In genomic region chr6:106064103-106064502, GRCh38 we compare ENCODE assay signal across 19 cellular contexts. TPM values are rescaled to one million over a fixed set of nuclear protein-coding genes. Genes with fewer than 3 reads are reported as not detected.
DNase-seq lines count a peak whose midpoint lies in the region; ATAC-seq and TF ChIP-seq lines count a peak whose summit lies in the region.
"Had no signal": no experiment of that assay in that cellular context is flagged by ENCODE, and none has a peak within 500 bp of the region (broad histone marks: within the 10 kb centered on the region; RNA-seq: fewer than 3 reads in every experiment).

No MANE protein-coding gene starts in this region.

- peaks cover 8% of the 10 kb centered on the region; the same call in 1 of the 2 replicates for H3K9me1 ChIP-seq in IMR-90 (ENCODE audit: insufficient read depth, low read length)

- H3K4me2 ChIP-seq in IMR-90 (ENCODE audit: low read depth, low read length), result no peak overlapping the region

- dilution Hi-C loops in IMR-90 (cut with HindIII; ENCODE audit: low sequenced_read_pairs, unreplicated experiment), result no loop called here

- H2BK5ac ChIP-seq in IMR-90 (ENCODE audit: low read depth, low read length, poor library complexity, severe bottlenecking), result peak overlapping the region; percentile 31

- H3K14ac ChIP-seq in IMR-90 (replicated peaks; ENCODE audit: low read depth, low read length), result peak overlapping the region; percentile 85

- TF ChIP-seq CTCF in IMR-90 (conservative IDR thresholded peaks at IDR 0.05; ENCODE audit: low read depth, low read length) (no peak), endodermal cell (conservative IDR thresholded peaks at IDR 0.05) (peak; percentile 20)

- H3K4me1 Mint-ChIP-seq in endodermal cell, result peaks cover 29% of the 10 kb centered on the region
- no peaks in the 10 kb centered on the region for H3K4me1 Mint-ChIP-seq in naive thymus-derived CD8-positive, alpha-beta T cell
- H3K4me1 Mint-ChIP-seq: CD14-positive monocyte had no signal

- peak overlapping the region; percentile 19; the same call in 1 of the 3 replicates for H2BK15ac ChIP-seq in IMR-90 (ENCODE audit: low read depth, low read length)

- intact Hi-C loops in IMR-90 (cut with micrococcal nuclease) (no loop called here), left ventricle myocardium superior (cut with micrococcal nuclease) (no loop called here)

- peak overlapping the region; percentile 81; the same call in 1 of the 2 replicates for H2BK120ac ChIP-seq in IMR-90 (ENCODE audit: low read depth, low read length)

- no peaks in the 10 kb centered on the region for H4K20me1 ChIP-seq in IMR-90 (ENCODE audit: insufficient read depth, low read length)

- POLR2A ChIA-PET in IMR-90 (lab: Charles Lee; ENCODE audit: unreplicated experiment), result interaction anchor here (0.6 kb wide), 1 partner anchor 350 kb away, joined by 5 read pairs; no protein-coding TSS in a partner anchor
- POLR2A ChIA-PET in naive thymus-derived CD8-positive, alpha-beta T cell (lab: Charles Lee), result no interaction called here

- no peaks in the 10 kb centered on the region for H3K27me3 ChIP-seq in IMR-90 (ENCODE audit: control insufficient read depth, insufficient read depth, low read length)
- H3K27me3 ChIP-seq in endodermal cell (ENCODE audit: control insufficient read depth, insufficient read depth, low read length, poor library complexity, severe bottlenecking), result no peaks in the 10 kb centered on the region
- H3K27me3 ChIP-seq: gastroesophageal sphincter, Peyer's patch, transverse colon had no signal

- no peak overlapping the region for H3K27ac Mint-ChIP-seq in endodermal cell
- H3K27ac Mint-ChIP-seq in naive thymus-derived CD8-positive, alpha-beta T cell, result no peak overlapping the region
- no peak overlapping the region for H3K27ac Mint-ChIP-seq in activated naive CD4-positive, alpha-beta T cell treated with anti-CD3 and anti-CD28 coated beads, Interleukin-2, amount 50 U/mL, for 72 hours
- H3K27ac Mint-ChIP-seq: activated naive CD8-positive, alpha-beta T cell; progenitor cell of endocrine pancreas had no signal

- no peak overlapping the region for H3K27ac ChIP-seq in IMR-90 (ENCODE audit: insufficient read depth, low read length)
- H3K27ac ChIP-seq in endodermal cell (ENCODE audit: low read depth, low read length), result no peak overlapping the region
- H3K27ac ChIP-seq: gastroesophageal sphincter, lower lobe of right lung, Peyer's patch, transverse colon, VCaP had no signal

- peak overlapping the region; percentile 78 for H2AFZ ChIP-seq in IMR-90 (replicated peaks; ENCODE audit: low read length, poor library complexity)

- H3K4me3 Mint-ChIP-seq in endodermal cell, result no peak overlapping the region
- no peak overlapping the region for H3K4me3 Mint-ChIP-seq in naive thymus-derived CD8-positive, alpha-beta T cell
- H3K4me3 Mint-ChIP-seq: activated naive CD8-positive, alpha-beta T cell; CD14-positive monocyte had no signal

- no peaks in the 10 kb centered on the region for H3K9me3 ChIP-seq in IMR-90 (ENCODE audit: control insufficient read depth, insufficient read depth, low read length)
- H3K9me3 ChIP-seq in endodermal cell (ENCODE audit: control insufficient read depth, low read length), result no peaks in the 10 kb centered on the region
- H3K9me3 ChIP-seq: gastroesophageal sphincter, lower lobe of right lung, Peyer's patch, transverse colon had no signal

- peak; percentile 32 for DNase-seq in EH (ENCODE audit: low read depth)
- DNase-seq in IMR-90, result peak; percentile 38
- no peak for DNase-seq in endodermal cell
- peak; percentile 32 for DNase-seq in left ventricle myocardium superior
- no peak for DNase-seq in NCI-H1105 (lab: John Stamatoyannopoulos, UW)
- no peak for DNase-seq in naive thymus-derived CD8-positive, alpha-beta T cell
- no peak for DNase-seq in activated naive CD4-positive, alpha-beta T cell treated with anti-CD3 and anti-CD28 coated beads, Interleukin-2, amount 50 U/mL, for 72 hours (ENCODE audit: low spot score in 2 of 2)
- DNase-seq: lower lobe of right lung; NCI-H510A; NK-92 treated with Interleukin-12 subunit alpha and Interleukin-12 subunit beta, amount 100 ng/mL, for 24 hours; Peyer's patch; transverse colon had no signal

- H3K4me3 ChIP-seq in IMR-90 (ENCODE audit: insufficient read depth, low read depth, low read length), result no peak overlapping the region
- no peak overlapping the region for H3K4me3 ChIP-seq in endodermal cell (ENCODE audit: low read length)
- H3K4me3 ChIP-seq: gastroesophageal sphincter, lower lobe of right lung, Peyer's patch, transverse colon had no signal

- in situ Hi-C loops in IMR-90 (cut with MboI; ENCODE audit: low sequenced_read_pairs), result no loop called here

- H3K4me1 ChIP-seq in IMR-90 (ENCODE audit: control insufficient read depth, insufficient read depth, low read length), result peaks cover 4% of the 10 kb centered on the region; the same call in 1 of the 2 replicates
- H3K4me1 ChIP-seq in endodermal cell (ENCODE audit: control insufficient read depth, insufficient read depth, low read length), result peaks cover 5% of the 10 kb centered on the region
- H3K4me1 ChIP-seq: gastroesophageal sphincter, lower lobe of right lung, Peyer's patch, transverse colon had no signal

- H4K91ac ChIP-seq in IMR-90 (ENCODE audit: insufficient read depth, low read depth, low read length), result peak overlapping the region; percentile 14; the same call in 1 of the 2 replicates

- peak overlapping the region; percentile 85; the same call in 1 of the 2 replicates for H3K4ac ChIP-seq in IMR-90 (ENCODE audit: low read depth, low read length)

- H3K9ac ChIP-seq in IMR-90 (ENCODE audit: low read depth, low read length) (no peak overlapping the region), endodermal cell (ENCODE audit: extremely low read depth, low read length, poor library complexity, severe bottlenecking) (no peak overlapping the region)

- no peaks in the 10 kb centered on the region for H3K27me3 Mint-ChIP-seq in endodermal cell (ENCODE audit: insufficient read depth)
- peaks cover 0 to 11% (median 5%) of the 10 kb centered on the region in 5 donors for H3K27me3 Mint-ChIP-seq in naive thymus-derived CD8-positive, alpha-beta T cell

- WGBS in IMR-90 (ENCODE audit: extremely low coverage in 2 of 2, insufficient read length in 1 of 2), 2 experiments, result 52% methylated on average over 2 of the region's 3 CpGs; no CpG with 5 or more reads in 1 of the 2 experiments
- 84 to 85% methylated on average over 3 of the region's 3 CpGs for WGBS in endodermal cell (ENCODE audit: insufficient coverage in 1 of 2, insufficient read length in 1 of 2), 2 experiments

- H2AK5ac ChIP-seq in IMR-90 (ENCODE audit: low read depth, low read length), result peak overlapping the region; percentile 63; the same call in 1 of the 2 replicates

- no peak overlapping the region for H3K56ac ChIP-seq in IMR-90 (ENCODE audit: extremely low read depth, insufficient read depth, low read length)

- BruUV-seq in IMR-90 (replicated peaks; lab: Mats Ljungman, UMichigan), result no TSS peak

- H2BK20ac ChIP-seq in IMR-90 (ENCODE audit: low read depth, low read length), result peak overlapping the region; percentile 83; the same call in 1 of the 2 replicates

- TF ChIP-seq POLR2A in IMR-90 (IDR thresholded peaks at IDR 0.05; ENCODE audit: low read depth, low read length), result no peak

- no peak for TF ChIP-seq RAD21 in IMR-90 (IDR thresholded peaks at IDR 0.05; ENCODE audit: low read length)

- peak overlapping the region; percentile 12 for H2AK9ac ChIP-seq in IMR-90 (replicated peaks; ENCODE audit: low read depth, low read length, poor library complexity)

- H4K8ac ChIP-seq in IMR-90 (ENCODE audit: low read depth in 2 of 2, low read length in 2 of 2), result peak overlapping the region in 1 of 2 experiments; percentile 71; a peak in 2 of 4 replicates

- H3K18ac ChIP-seq in IMR-90 (ENCODE audit: low read depth, low read length), result no peak overlapping the region; the same call in 1 of the 2 replicates

- H4K5ac ChIP-seq in IMR-90 (ENCODE audit: low read depth, low read length), result no peak overlapping the region; the same call in 1 of the 2 replicates

- H3K79me1 ChIP-seq in IMR-90 (ENCODE audit: low read depth in 1 of 2, low read length in 2 of 2), result no peaks in the 10 kb centered on the region

- H3K36me3 ChIP-seq in IMR-90 (ENCODE audit: control insufficient read depth, insufficient read depth, low read length) (no peaks in the 10 kb centered on the region), endodermal cell (ENCODE audit: control insufficient read depth, insufficient read depth, low read length) (peaks cover 51% of the 10 kb centered on the region)
- H3K36me3 ChIP-seq: gastroesophageal sphincter, lower lobe of right lung, Peyer's patch, transverse colon had no signal

- ATAC-seq in IMR-90 (ENCODE audit: low read depth) (peak; percentile 39; the same call in 1 of the 2 replicates), left ventricle myocardium superior (peak; percentile 98), GM21528 (IDR thresholded peaks at IDR 0.05; ENCODE audit: low FRiP score, unreplicated experiment) (no peak)
- no peak for ATAC-seq in naive thymus-derived CD8-positive, alpha-beta T cell
- ATAC-seq in activated naive CD4-positive, alpha-beta T cell treated with anti-CD3 and anti-CD28 coated beads, Interleukin-2, amount 50 U/mL, for 72 hours, result no peak
- ATAC-seq: gastroesophageal sphincter, lower lobe of right lung had no signal

- peaks cover 14% of the 10 kb centered on the region for H3K36me3 Mint-ChIP-seq in endodermal cell (ENCODE audit: low read depth)
- peaks cover 0 to 1% (median 0%) of the 10 kb centered on the region in 3 donors for H3K36me3 Mint-ChIP-seq in naive thymus-derived CD8-positive, alpha-beta T cell
- no peaks in the 10 kb centered on the region for H3K36me3 Mint-ChIP-seq in activated naive CD4-positive, alpha-beta T cell treated with anti-CD3 and anti-CD28 coated beads, Interleukin-2, amount 50 U/mL, for 72 hours
- H3K36me3 Mint-ChIP-seq: activated naive CD8-positive, alpha-beta T cell; CD14-positive monocyte had no signal

- H3K9me3 Mint-ChIP-seq in endodermal cell, result no peaks in the 10 kb centered on the region
- H3K9me3 Mint-ChIP-seq in naive thymus-derived CD8-positive, alpha-beta T cell, result no peaks in the 10 kb centered on the region
- no peaks in the 10 kb centered on the region for H3K9me3 Mint-ChIP-seq in activated naive CD4-positive, alpha-beta T cell treated with anti-CD3 and anti-CD28 coated beads, Interleukin-2, amount 50 U/mL, for 72 hours
- H3K9me3 Mint-ChIP-seq: CD14-positive monocyte had no signal

- CTCF ChIA-PET in IMR-90 (lab: Yijun Ruan, JAX), result interaction anchor here (1.0 kb wide), 1 partner anchor 16 kb away, joined by 3 read pairs; no protein-coding TSS in a partner anchor

- peak overlapping the region; percentile 48; the same call in 1 of the 2 replicates for H3K23ac ChIP-seq in IMR-90 (ENCODE audit: low read depth, low read length)

RNA-seq across cellular contexts. Expression of gene PRDM1, which starts 22.0 kb away (rescaled TPM):
- 2.3 and 6.9 TPM in 2 replicates for total RNA-seq in IMR-90 (2012; rRNA removed)
- polyA plus RNA-seq in IMR-90 (2012; rRNA removed), result 3.0 and 3.9 TPM in 2 replicates
- 2.5 and 2.9 TPM in 2 replicates for polyA plus RNA-seq in IMR-90 (2012; cell fraction: cytosol; rRNA removed)
- polyA plus RNA-seq in IMR-90 (2012; cell fraction: nucleus; rRNA removed; ENCODE audit: low replicate concordance), result 11.9 and 13.5 TPM in 2 replicates
- 10 to 100 TPM; 54.0 to 74.3 TPM for total RNA-seq in endodermal cell
- 6.9 TPM for polyA plus RNA-seq in endodermal cell (2013, experiment 1 of 2)
- polyA plus RNA-seq in endodermal cell (2013, experiment 2 of 2), result 8.0 TPM
- 1.7 TPM for total RNA-seq in left ventricle myocardium superior
- under 1 TPM; 0.58 to 0.94 TPM for total RNA-seq in naive thymus-derived CD8-positive, alpha-beta T cell
- polyA plus RNA-seq in naive thymus-derived CD8-positive, alpha-beta T cell, result 10 to 100 TPM in 1 of 3 donors, 1 to 10 TPM in 1, under 1 TPM in 1; 0.35 to 15.6 (median 1.6) TPM
- total RNA-seq in activated naive CD4-positive, alpha-beta T cell treated with anti-CD3 and anti-CD28 coated beads, Interleukin-2, amount 50 U/mL, for 72 hours, result 10 to 100 TPM in 1 of 2 donors, 1 to 10 TPM in 1; 7.7 to 12.5 TPM
- total RNA-seq: G401 had no signal

Comparison
In these comparisons a context has a peak if more than half of its experiments do, and no peak if none do; other contexts are left out.
1. DNase-seq: peak in EH (single experiment), IMR-90 (single experiment) and left ventricle myocardium superior (single experiment); none in endodermal cell (single experiment), NCI-H1105 (single experiment), naive thymus-derived CD8-positive, alpha-beta T cell (0 of 10) and activated naive CD4-positive, alpha-beta T cell treated with anti-CD3 and anti-CD28 coated beads, Interleukin-2, amount 50 U/mL, for 72 hours (0 of 2).
2. ATAC-seq: peak in IMR-90 (single experiment) and left ventricle myocardium superior (single experiment); none in naive thymus-derived CD8-positive, alpha-beta T cell (0 of 2), activated naive CD4-positive, alpha-beta T cell treated with anti-CD3 and anti-CD28 coated beads, Interleukin-2, amount 50 U/mL, for 72 hours (0 of 2) and GM21528 (single experiment).